ENCODE assay signal across 22 cellular contexts in the genomic region with DNA sequence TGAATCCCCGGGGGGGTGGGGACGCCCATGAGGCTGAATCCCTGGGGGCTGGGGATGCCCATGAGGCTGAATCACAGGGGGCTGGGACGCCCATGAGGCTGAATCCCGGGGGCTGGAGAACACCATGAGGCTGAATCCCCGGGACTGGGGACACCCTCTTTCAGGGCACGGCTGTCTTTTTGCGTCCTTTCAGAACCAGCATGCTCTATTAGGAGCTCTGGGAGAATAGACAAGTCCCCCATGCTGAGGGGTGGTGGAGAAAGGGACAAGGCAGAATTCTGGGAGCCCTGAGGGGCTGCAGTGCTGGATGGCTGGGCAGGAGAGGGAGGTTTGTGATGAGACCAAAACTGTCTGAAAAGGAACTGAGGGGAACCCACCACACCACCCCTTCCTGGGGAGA.
DNase-seq lines count a peak whose midpoint lies in the region; ATAC-seq and TF ChIP-seq lines count a peak whose summit lies in the region.
"Had no signal": no experiment of that assay in that cellular context is flagged by ENCODE, and none has a peak within 500 bp of the region (broad histone marks: within the 10 kb centered on the region; RNA-seq: fewer than 3 reads in every experiment).

No MANE protein-coding gene starts in this region.

- H3K9me3 ChIP-seq in BLaER1 treated with 17β-estradiol and CSF1 and Interleukin-3, amounts not matched to agents 10 nM and 100 nM (replicated peaks in 1 of 11): peaks cover 23 to 28% (median 25%) of the 10 kb centered on the region in 11 experiments
- H3K9me3 ChIP-seq in stomach: peaks cover 0 to 16% (median 7%) of the 10 kb centered on the region in 4 donors
- H3K9me3 ChIP-seq: BE2C, Caco-2 had no signal

- WGBS in stomach, 5 donors: 60 to 81% (median 66%) methylated on average over 7 of the region's 7 CpGs

- no peak overlapping the region for H3K4me3 ChIP-seq in BLaER1 treated with 17β-estradiol and CSF1 and Interleukin-3, amounts not matched to agents 10 nM and 100 nM
- no peak overlapping the region for H3K4me3 ChIP-seq in stomach
- H3K4me3 ChIP-seq: A549, GM23338 had no signal

- no peak for TF ChIP-seq EP300 in stomach (IDR thresholded peaks at IDR 0.05)

- H3K27ac ChIP-seq in BLaER1 treated with 17β-estradiol and CSF1 and Interleukin-3, amounts not matched to agents 10 nM and 100 nM: no peak overlapping the region
- no peak overlapping the region for H3K27ac ChIP-seq in stomach
- H3K27ac ChIP-seq: A549, C4-2B had no signal

- peak in 1 of 7 experiments; percentile 1 for TF ChIP-seq CTCF in stomach (IDR thresholded peaks at IDR 0.05)

- peaks cover 0 to 37% (median 25%) of the 10 kb centered on the region in 10 experiments; a peak in 17 of 20 replicates for H3K4me1 ChIP-seq in BLaER1 treated with 17β-estradiol and CSF1 and Interleukin-3, amounts not matched to agents 10 nM and 100 nM
- no peaks in the 10 kb centered on the region for H3K4me1 ChIP-seq in stomach
- H3K4me1 ChIP-seq: A549, BE2C, Caco-2 had no signal

- H3K4me2 ChIP-seq in BLaER1 treated with 17β-estradiol and CSF1 and Interleukin-3, amounts not matched to agents 10 nM and 100 nM: peak overlapping the region in 8 of 11 experiments; percentile 25 to 62 (median 47); a peak in 15 of 22 replicates
- H3K4me2 ChIP-seq: A549, GM23338 had no signal

- no peak for ATAC-seq in HG02981 (IDR thresholded peaks at IDR 0.05; ENCODE audit: unreplicated experiment)
- no peak for ATAC-seq in GM21717 (IDR thresholded peaks at IDR 0.05; ENCODE audit: unreplicated experiment)
- ATAC-seq: A549; CD8-positive, alpha-beta T cell; GM23338; HCT116 had no signal

- H3K36me3 ChIP-seq in BLaER1 treated with 17β-estradiol and CSF1 and Interleukin-3, amounts not matched to agents 10 nM and 100 nM: peaks cover 0 to 3% (median 0%) of the 10 kb centered on the region in 11 experiments; a peak in 1 of 22 replicates
- no peaks in the 10 kb centered on the region for H3K36me3 ChIP-seq in stomach
- H3K36me3 ChIP-seq: BE2C had no signal

- DNase-seq in activated CD8-positive, alpha-beta memory T cell treated with anti-CD3 and anti-CD28 coated beads, Interleukin-2, amount 50 U/mL, for 48 hours: peak; percentile 15
- DNase-seq in activated CD8-positive, alpha-beta memory T cell treated with anti-CD3 and anti-CD28 coated beads, Interleukin-2, amount 50 U/mL, for 4 hours: no peak
- peak; percentile 43 for DNase-seq in islet precursor cell
- DNase-seq in stomach: peak; percentile 13
- DNase-seq in cerebellar cortex (ENCODE audit: low spot score): no peak
- DNase-seq: 8988T; ACHN; AML-193; BE2C; Caco-2; CD4-positive, CD25-positive, alpha-beta regulatory T cell; DMS 273 treated with DMSO at 0.1 percent for 48 hours; GF-D8; H9 had no signal

- H3K9ac ChIP-seq in BLaER1 treated with 17β-estradiol and CSF1 and Interleukin-3, amounts not matched to agents 10 nM and 100 nM: no peak overlapping the region

- peaks cover 0 to 18% (median 0%) of the 10 kb centered on the region in 11 experiments; a peak in 4 of 22 replicates for H3K27me3 ChIP-seq in BLaER1 treated with 17β-estradiol and CSF1 and Interleukin-3, amounts not matched to agents 10 nM and 100 nM
- peaks cover 0 to 11% (median 0%) of the 10 kb centered on the region in 3 donors for H3K27me3 ChIP-seq in stomach
- H3K27me3 ChIP-seq: BE2C had no signal

- no peak for TF ChIP-seq POLR2A in stomach (IDR thresholded peaks at IDR 0.05)

- intact Hi-C loops in stomach (cut with DNase I; ENCODE audit: low total_unique reads): no loop called here

- peaks cover 0 to 4% (median 0%) of the 10 kb centered on the region in 11 experiments; a peak in 1 of 22 replicates for H4K20me1 ChIP-seq in BLaER1 treated with 17β-estradiol and CSF1 and Interleukin-3, amounts not matched to agents 10 nM and 100 nM

Comparison
In these comparisons a context has a peak if more than half of its experiments do, and no peak if none do; other contexts are left out.
1. DNase-seq: peak in activated CD8-positive, alpha-beta memory T cell treated with anti-CD3 and anti-CD28 coated beads, Interleukin-2, amount 50 U/mL, for 48 hours (single experiment), islet precursor cell (single experiment) and stomach (single experiment); none in activated CD8-positive, alpha-beta memory T cell treated with anti-CD3 and anti-CD28 coated beads, Interleukin-2, amount 50 U/mL, for 4 hours (single experiment) and cerebellar cortex (single experiment).